In the genomic region with DNA sequence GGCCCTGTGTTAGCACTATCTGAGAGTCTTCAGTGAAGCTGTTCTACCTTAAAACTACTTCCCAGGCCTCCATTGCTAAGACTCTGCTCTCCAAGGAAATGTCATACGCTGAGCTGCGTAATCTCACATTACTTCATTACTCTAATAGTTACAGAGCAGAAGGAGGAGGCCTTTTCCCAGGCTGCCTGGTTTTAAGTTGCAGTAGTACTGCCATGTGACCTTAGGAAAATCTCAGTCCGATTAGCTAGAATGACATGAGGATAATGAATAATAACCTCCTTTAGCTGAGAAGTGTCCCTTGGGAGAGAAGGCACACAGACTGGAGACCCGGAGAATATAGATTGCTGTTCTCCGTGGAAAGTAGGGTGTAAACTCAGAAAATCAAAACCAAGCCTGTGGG, we compare ENCODE assay signal across 26 cellular contexts.
DNase-seq lines count a peak whose midpoint lies in the region; ATAC-seq and TF ChIP-seq lines count a peak whose summit lies in the region.
"Had no signal": no experiment of that assay in that cellular context is flagged by ENCODE, and none has a peak within 500 bp of the region (broad histone marks: within the 10 kb centered on the region; RNA-seq: fewer than 3 reads in every experiment).

No MANE protein-coding gene starts in this region.

- no peak overlapping the region for H3K4me2 ChIP-seq in GM23248 (ENCODE audit: unreplicated experiment)
- no peak overlapping the region for H3K4me2 ChIP-seq in MM.1S (ENCODE audit: low read depth, low read length)
- H3K4me2 ChIP-seq: KMS-11 had no signal

- H3K9me2 ChIP-seq in GM23248 (ENCODE audit: insufficient read depth): no peaks in the 10 kb centered on the region
- no peaks in the 10 kb centered on the region for H3K9me2 ChIP-seq in MM.1S (replicated peaks; ENCODE audit: insufficient read depth, low read length)

- H3F3A ChIP-seq in GM23248 (ENCODE audit: insufficient read depth) (no peaks in the 10 kb centered on the region), MM.1S (ENCODE audit: insufficient read depth, low read length) (no peaks in the 10 kb centered on the region)

- H3K27ac ChIP-seq in brain microvascular endothelial cell (no peak overlapping the region), GM23248 (no peak overlapping the region), MM.1S (ENCODE audit: low read length) (no peak overlapping the region)
- H3K27ac ChIP-seq: KMS-11, upper lobe of right lung had no signal

- H3K79me2 ChIP-seq in GM23248 (ENCODE audit: insufficient read depth): no peaks in the 10 kb centered on the region
- H3K79me2 ChIP-seq in MM.1S (ENCODE audit: low read length): no peaks in the 10 kb centered on the region

- H3K9ac ChIP-seq in GM23248: no peak overlapping the region
- no peak overlapping the region for H3K9ac ChIP-seq in MM.1S (ENCODE audit: low read length)
- H3K9ac ChIP-seq: KMS-11 had no signal

- in situ Hi-C loops in brain microvascular endothelial cell (cut with HindIII; ENCODE audit: low pct_ligation_motif_present, low sequenced_read_pairs) (no loop called here), GM23248 (cut with MboI) (loop anchor here (25.0 kb wide), 1 partner anchor 490 kb away; no protein-coding TSS in a partner anchor)

- intact Hi-C loops in left ventricle myocardium superior (cut with micrococcal nuclease): no loop called here

- H4K20me1 ChIP-seq in GM23248 (ENCODE audit: insufficient read depth) (no peaks in the 10 kb centered on the region), MM.1S (ENCODE audit: insufficient read depth, low read length) (no peaks in the 10 kb centered on the region)

- no peaks in the 10 kb centered on the region for H3K4me1 ChIP-seq in GM23248 (ENCODE audit: insufficient read depth)
- no peaks in the 10 kb centered on the region for H3K4me1 ChIP-seq in MM.1S (ENCODE audit: low read length)
- H3K4me1 ChIP-seq: upper lobe of right lung had no signal

- 42 to 45% methylated on average over 5 of the region's 5 CpGs for WGBS in GM23248 (ENCODE audit: low coverage in 1 of 2, low lambda C conversion rate in 2 of 2, missing lambda C conversion rate in 2 of 2), 2 experiments

- H3K9me3 ChIP-seq in GM23248 (ENCODE audit: low read depth): no peaks in the 10 kb centered on the region
- H3K9me3 ChIP-seq in MM.1S (replicated peaks; ENCODE audit: insufficient read depth, low read length): no peaks in the 10 kb centered on the region
- H3K9me3 ChIP-seq: upper lobe of right lung had no signal

- H3K27me3 ChIP-seq in brain microvascular endothelial cell (replicated peaks) (no peaks in the 10 kb centered on the region), GM23248 (replicated peaks; ENCODE audit: insufficient read depth) (peaks cover 6% of the 10 kb centered on the region; the same call in 1 of the 2 replicates), MM.1S (replicated peaks; ENCODE audit: insufficient read depth, low read length) (no peaks in the 10 kb centered on the region)
- H3K27me3 ChIP-seq: upper lobe of right lung had no signal

- no peak overlapping the region for H3K4me3 ChIP-seq in brain microvascular endothelial cell (ENCODE audit: low read depth, low read length)
- no peak overlapping the region for H3K4me3 ChIP-seq in GM23248
- no peak overlapping the region for H3K4me3 ChIP-seq in MM.1S (ENCODE audit: low read length)
- H3K4me3 ChIP-seq: upper lobe of right lung had no signal

- DNase-seq in NCI-H1436 (lab: John Stamatoyannopoulos, UW) (peak; percentile 32), NCI-H1436 treated with DMSO at 0.1 percent for 48 hours (lab: John Stamatoyannopoulos, UW) (no peak), brain microvascular endothelial cell (peak; percentile 31), left ventricle myocardium superior (no peak), stromal cell of bone marrow (ENCODE audit: low read depth) (peak; percentile 28), GM23248 (no peak), MM.1S (no peak), NCI-H69 (lab: John Stamatoyannopoulos, UW) (no peak)
- DNase-seq: 8988T; activated CD4-positive, alpha-beta T cell treated with anti-CD3 and anti-CD28 coated beads, Interleukin-2, amount 50 U/mL, for 48 hours; activated CD4-positive, CD25-positive, alpha-beta regulatory T cell; activated CD8-positive, alpha-beta memory T cell treated with anti-CD3 and anti-CD28 coated beads, Interleukin-2, amount 50 U/mL, for 4 hours; activated naive CD8-positive, alpha-beta T cell treated with anti-CD3 and anti-CD28 coated beads for 36 hours; CD4-positive, alpha-beta T cell; DMS53; foreskin fibroblast; hypothalamus; MV-4-11; NCI-H1694; NCI-H2227 treated with DMSO at 0.1 percent for 48 hours; OCI-M1; posterior cingulate gyrus; substantia nigra; T1000; upper lobe of right lung had no signal

- H3K36me3 ChIP-seq in brain microvascular endothelial cell (replicated peaks) (no peaks in the 10 kb centered on the region), GM23248 (ENCODE audit: low read depth) (no peaks in the 10 kb centered on the region), MM.1S (replicated peaks; ENCODE audit: insufficient read depth, low read length) (no peaks in the 10 kb centered on the region)
- H3K36me3 ChIP-seq: upper lobe of right lung had no signal

- H2AFZ ChIP-seq in GM23248 (no peak overlapping the region), MM.1S (ENCODE audit: low read length) (no peak overlapping the region)

- no peak for TF ChIP-seq CTCF in brain microvascular endothelial cell (IDR thresholded peaks at IDR 0.05; ENCODE audit: low read depth, low read length, missing control alignments)
- no peak for TF ChIP-seq CTCF in MM.1S (IDR thresholded peaks at IDR 0.05; ENCODE audit: low read length)

- ATAC-seq in left ventricle myocardium superior: peak; percentile 75
- ATAC-seq: upper lobe of right lung had no signal

Comparison
In these comparisons a context has a peak if more than half of its experiments do, and no peak if none do; other contexts are left out.
1. DNase-seq: peak in NCI-H1436 (single experiment), brain microvascular endothelial cell (single experiment) and stromal cell of bone marrow (single experiment); none in NCI-H1436 treated with DMSO at 0.1 percent for 48 hours (single experiment), left ventricle myocardium superior (single experiment), GM23248 (single experiment), MM.1S (single experiment) and NCI-H69 (single experiment).